In genomic region chr7:92904292-92905131, GRCh38 we compare ENCODE assay signal across 8 cellular contexts.
DNase-seq lines count a peak whose midpoint lies in the region; ATAC-seq, FAIRE-seq and TF ChIP-seq lines count a peak whose summit lies in the region.

No MANE protein-coding gene starts in this region.

- H3K36me3 Mint-ChIP-seq in activated T-helper 1 cell treated with anti-CD3 and anti-CD28 coated beads, Interleukin-12 subunit alpha, Interleukin-12 subunit beta, Interleukin-2, Interleukin-4 antibody, amounts not matched to agents 30 ng/mL and 10 ng/mL and 1 ng/mL, durations not matched to agents 14 hours and 24 hours and 36 hours (ENCODE audit: low read depth): peaks cover 10% of the 10 kb centered on the region
- peaks cover 0 to 3% of the 10 kb centered on the region in 2 donors for H3K36me3 Mint-ChIP-seq in stimulated activated naive B cell treated with anti-CD40 and anti-IgM and Interleukin-4, amounts not matched to agents 10 μg/mL and 1 μg/mL and 100 μg/mL, for 72 hours

- H3K9me1 ChIP-seq in keratinocyte (ENCODE audit: control insufficient read depth, extremely low read depth, insufficient read depth, low read length): no peaks in the 10 kb centered on the region

- peak; percentile 100 for DNase-seq in OCI-M1 (lab: John Stamatoyannopoulos, UW)
- peak; percentile 82 for DNase-seq in activated T-helper 1 cell treated with anti-CD3 and anti-CD28 coated beads, Interleukin-12 subunit alpha, Interleukin-12 subunit beta, Interleukin-2, Interleukin-4 antibody, amounts not matched to agents 30 ng/mL and 10 ng/mL and 1 ng/mL, durations not matched to agents 14 hours and 24 hours and 36 hours (ENCODE audit: low spot score)
- DNase-seq in keratinocyte (ENCODE audit: low read depth, low spot score): peak; percentile 97
- DNase-seq in stimulated activated naive B cell treated with anti-CD40 and anti-IgM and Interleukin-4, amounts not matched to agents 10 μg/mL and 1 μg/mL and 100 μg/mL, for 72 hours: peak; percentile 76
- no peak for DNase-seq in C1 segment of cervical spinal cord (lab: John Stamatoyannopoulos, UW)
- DNase-seq in SKM-1 treated with dmso at 0.1 percent for 144 hours (lab: John Stamatoyannopoulos, UW; ENCODE audit: unreplicated experiment): no peak

- no peaks in the 10 kb centered on the region for H3K36me3 ChIP-seq in keratinocyte (ENCODE audit: control insufficient read depth in 2 of 2, extremely low read depth in 1 of 2, insufficient read depth in 2 of 2, low read length in 2 of 2)

- H3K4me3 ChIP-seq in keratinocyte (ENCODE audit: control insufficient read depth in 2 of 3, extremely low read depth in 1 of 3, insufficient read depth in 2 of 3, low read depth in 1 of 3, low read length in 3 of 3): no peak overlapping the region

- no peak for TF ChIP-seq CTCF in keratinocyte (optimal IDR thresholded peaks at IDR 0.05 in 1 of 3, IDR thresholded peaks at IDR 0.05 in 1 of 3, conservative IDR thresholded peaks at IDR 0.05 in 1 of 3; ENCODE audit: extremely low read depth in 1 of 3, insufficient read depth in 2 of 3, low read length in 3 of 3)

- H2AFZ ChIP-seq in keratinocyte (ENCODE audit: control insufficient read depth, low read length): peak overlapping the region; percentile 2

- H3K4me2 ChIP-seq in keratinocyte (ENCODE audit: control insufficient read depth, extremely low read depth, insufficient read depth, low read depth, low read length): peak overlapping the region; percentile 34

- peaks cover 22% of the 10 kb centered on the region for H3K4me1 ChIP-seq in keratinocyte (ENCODE audit: control insufficient read depth, extremely low read depth, insufficient read depth, low read length)

- H3K9me3 Mint-ChIP-seq in activated T-helper 1 cell treated with anti-CD3 and anti-CD28 coated beads, Interleukin-12 subunit alpha, Interleukin-12 subunit beta, Interleukin-2, Interleukin-4 antibody, amounts not matched to agents 30 ng/mL and 10 ng/mL and 1 ng/mL, durations not matched to agents 14 hours and 24 hours and 36 hours: peaks cover 38% of the 10 kb centered on the region
- peaks cover 3 to 4% of the 10 kb centered on the region in 2 donors for H3K9me3 Mint-ChIP-seq in stimulated activated naive B cell treated with anti-CD40 and anti-IgM and Interleukin-4, amounts not matched to agents 10 μg/mL and 1 μg/mL and 100 μg/mL, for 72 hours

- no peaks in the 10 kb centered on the region for H3K27me3 ChIP-seq in keratinocyte (ENCODE audit: control insufficient read depth, extremely low read depth, insufficient read depth, low read length)

- H3K4me3 Mint-ChIP-seq in activated T-helper 1 cell treated with anti-CD3 and anti-CD28 coated beads, Interleukin-12 subunit alpha, Interleukin-12 subunit beta, Interleukin-2, Interleukin-4 antibody, amounts not matched to agents 30 ng/mL and 10 ng/mL and 1 ng/mL, durations not matched to agents 14 hours and 24 hours and 36 hours: peak overlapping the region; percentile 55
- H3K4me3 Mint-ChIP-seq in stimulated activated naive B cell treated with anti-CD40 and anti-IgM and Interleukin-4, amounts not matched to agents 10 μg/mL and 1 μg/mL and 100 μg/mL, for 72 hours: no peak overlapping the region

- ATAC-seq in GM18517 (IDR thresholded peaks at IDR 0.05; ENCODE audit: unreplicated experiment) (peak; percentile 90), HG02870 (IDR thresholded peaks at IDR 0.05; ENCODE audit: unreplicated experiment) (peak; percentile 99)
- peak; percentile 100 for ATAC-seq in stimulated activated naive B cell treated with anti-CD40 and anti-IgM and Interleukin-4, amounts not matched to agents 10 μg/mL and 1 μg/mL and 100 μg/mL, for 72 hours (replicated peaks)

- no peaks in the 10 kb centered on the region for H3K79me2 ChIP-seq in keratinocyte (ENCODE audit: control insufficient read depth, insufficient read depth, low read length)

- dilution Hi-C loops in keratinocyte (cut with MboI; ENCODE audit: extremely low pct_ligation_motif_present, low sequenced_read_pairs): no loop called here

- peak overlapping the region; percentile 94 for H3K27ac Mint-ChIP-seq in activated T-helper 1 cell treated with anti-CD3 and anti-CD28 coated beads, Interleukin-12 subunit alpha, Interleukin-12 subunit beta, Interleukin-2, Interleukin-4 antibody, amounts not matched to agents 30 ng/mL and 10 ng/mL and 1 ng/mL, durations not matched to agents 14 hours and 24 hours and 36 hours
- H3K27ac Mint-ChIP-seq in stimulated activated naive B cell treated with anti-CD40 and anti-IgM and Interleukin-4, amounts not matched to agents 10 μg/mL and 1 μg/mL and 100 μg/mL, for 72 hours: peak overlapping the region; percentile 51

- H4K20me1 ChIP-seq in keratinocyte (ENCODE audit: control insufficient read depth, extremely low read depth, insufficient read depth, low read length): no peaks in the 10 kb centered on the region

- no peaks in the 10 kb centered on the region for H3K27me3 Mint-ChIP-seq in activated T-helper 1 cell treated with anti-CD3 and anti-CD28 coated beads, Interleukin-12 subunit alpha, Interleukin-12 subunit beta, Interleukin-2, Interleukin-4 antibody, amounts not matched to agents 30 ng/mL and 10 ng/mL and 1 ng/mL, durations not matched to agents 14 hours and 24 hours and 36 hours (ENCODE audit: insufficient read depth)
- H3K27me3 Mint-ChIP-seq in stimulated activated naive B cell treated with anti-CD40 and anti-IgM and Interleukin-4, amounts not matched to agents 10 μg/mL and 1 μg/mL and 100 μg/mL, for 72 hours: no peaks in the 10 kb centered on the region

- H3K4me1 Mint-ChIP-seq in activated T-helper 1 cell treated with anti-CD3 and anti-CD28 coated beads, Interleukin-12 subunit alpha, Interleukin-12 subunit beta, Interleukin-2, Interleukin-4 antibody, amounts not matched to agents 30 ng/mL and 10 ng/mL and 1 ng/mL, durations not matched to agents 14 hours and 24 hours and 36 hours (ENCODE audit: low read depth): peaks cover 28% of the 10 kb centered on the region
- peaks cover 16 to 18% of the 10 kb centered on the region in 2 donors for H3K4me1 Mint-ChIP-seq in stimulated activated naive B cell treated with anti-CD40 and anti-IgM and Interleukin-4, amounts not matched to agents 10 μg/mL and 1 μg/mL and 100 μg/mL, for 72 hours

- FAIRE-seq in keratinocyte (lab: Jason Lieb, UNC): peak; percentile 92

- H3K27ac ChIP-seq in keratinocyte (ENCODE audit: control insufficient read depth, insufficient read depth, low read length): peak overlapping the region; percentile 93

- H3K9me3 ChIP-seq in keratinocyte (ENCODE audit: control insufficient read depth, low read depth, low read length): no peaks in the 10 kb centered on the region

- intact Hi-C loops in activated T-helper 1 cell treated with anti-CD3 and anti-CD28 coated beads, Interleukin-12 subunit alpha, Interleukin-12 subunit beta, Interleukin-2, Interleukin-4 antibody, amounts not matched to agents 30 ng/mL and 10 ng/mL and 1 ng/mL, durations not matched to agents 14 hours and 24 hours and 36 hours (cut with micrococcal nuclease): loop anchor here (1.0 to 5.0 kb wide), 20 partner anchors 29 to 376 kb away; partner anchors contain the start of genes PEX1, RBM48 and VPS50

- H3K9ac ChIP-seq in keratinocyte (ENCODE audit: control insufficient read depth, extremely low read depth, insufficient read depth, low read length): peak overlapping the region; percentile 60

Comparison
In these comparisons a context has a peak if more than half of its experiments do, and no peak if none do; other contexts are left out.
1. DNase-seq: peak in OCI-M1 (single experiment), activated T-helper 1 cell treated with anti-CD3 and anti-CD28 coated beads, Interleukin-12 subunit alpha, Interleukin-12 subunit beta, Interleukin-2, Interleukin-4 antibody, amounts not matched to agents 30 ng/mL and 10 ng/mL and 1 ng/mL, durations not matched to agents 14 hours and 24 hours and 36 hours (single experiment), keratinocyte (single experiment) and stimulated activated naive B cell treated with anti-CD40 and anti-IgM and Interleukin-4, amounts not matched to agents 10 μg/mL and 1 μg/mL and 100 μg/mL, for 72 hours (single experiment); none in C1 segment of cervical spinal cord (0 of 14) and SKM-1 treated with dmso at 0.1 percent for 144 hours (single experiment).
2. Peak in every context shown above with its lines, with median percentiles within 50 percentile points of each other: ATAC-seq.